Comparison of ENCODE assay signal across 8 cellular contexts in the genomic region with DNA sequence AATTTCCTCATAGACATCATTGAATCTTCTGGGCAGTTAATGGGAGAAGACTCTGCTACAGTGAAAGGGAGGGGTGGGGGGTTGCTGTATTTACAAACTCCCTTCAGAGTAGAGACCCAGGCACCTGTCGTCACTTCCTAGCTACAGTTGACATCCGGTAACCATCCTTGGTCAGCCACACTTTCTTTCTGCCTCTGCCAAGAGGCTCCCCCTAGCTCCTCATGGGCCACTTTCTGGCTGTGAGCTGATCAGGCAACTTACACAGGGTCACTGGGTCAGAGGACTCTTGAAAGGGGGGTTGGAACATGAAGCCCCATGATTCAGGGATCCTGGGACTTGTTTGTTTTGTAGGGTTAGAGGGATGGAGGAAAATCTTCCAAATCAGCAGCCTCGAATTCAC. TPM values are rescaled to one million over a fixed set of nuclear protein-coding genes. Genes with fewer than 3 reads are reported as not detected.
A peak's percentile ranks its signal among the peaks of the same experiment; 100 is the strongest.
DNase-seq lines count a peak whose midpoint lies in the region; ATAC-seq and TF ChIP-seq lines count a peak whose summit lies in the region.

No MANE protein-coding gene starts in this region.

- WGBS in hepatocyte (ENCODE audit: low lambda C conversion rate, missing lambda C conversion rate) = 61% methylated on average over 3 of the region's 3 CpGs

- H3K27me3 ChIP-seq in BLaER1 = no peaks in the 10 kb centered on the region
- no peaks in the 10 kb centered on the region for H3K27me3 ChIP-seq in HL-60 (ENCODE audit: insufficient read depth, poor library complexity, severe bottlenecking)
- no peaks in the 10 kb centered on the region for H3K27me3 ChIP-seq in hepatocyte

- peaks cover 48% of the 10 kb centered on the region for H3K4me1 Mint-ChIP-seq in stimulated activated effector memory CD8-positive, alpha-beta T cell treated with anti-CD3 and anti-CD28 coated beads, Interleukin-12 subunit alpha, Interleukin-12 subunit beta, amount 100 ng/mL, for 72 hours

- peaks cover 20% of the 10 kb centered on the region for H3K36me3 Mint-ChIP-seq in stimulated activated effector memory CD8-positive, alpha-beta T cell treated with anti-CD3 and anti-CD28 coated beads, Interleukin-12 subunit alpha, Interleukin-12 subunit beta, amount 100 ng/mL, for 72 hours

- ATAC-seq in stimulated activated effector memory CD8-positive, alpha-beta T cell treated with anti-CD3 and anti-CD28 coated beads, Interleukin-12 subunit alpha, Interleukin-12 subunit beta, amount 100 ng/mL, for 72 hours = peak; percentile 38
- ATAC-seq in GM18502 (IDR thresholded peaks at IDR 0.05; ENCODE audit: poor library complexity, unreplicated experiment) = no peak

- peaks cover 26% of the 10 kb centered on the region; the same call in 1 of the 2 replicates for H4K20me1 ChIP-seq in BLaER1
- H4K20me1 ChIP-seq in hepatocyte (ENCODE audit: insufficient read depth, poor library complexity, severe bottlenecking) = no peaks in the 10 kb centered on the region

- H3K4me3 ChIP-seq in BLaER1 = peak overlapping the region; percentile 84
- 0 out of 2 replicates have a peak overlapping the region, but pooled peaks have one; percentile 2 for H3K4me3 ChIP-seq in HL-60 (replicated peaks; ENCODE audit: insufficient read depth, low read length)
- H3K4me3 ChIP-seq in hepatocyte = peak overlapping the region; percentile 55

- H3K9me2 ChIP-seq in hepatocyte (replicated peaks; ENCODE audit: insufficient read depth) = no peaks in the 10 kb centered on the region

- H3K4me2 ChIP-seq in BLaER1 (peak overlapping the region; percentile 98), hepatocyte (peak overlapping the region; percentile 85)

- H3K27ac Mint-ChIP-seq in stimulated activated effector memory CD8-positive, alpha-beta T cell treated with anti-CD3 and anti-CD28 coated beads, Interleukin-12 subunit alpha, Interleukin-12 subunit beta, amount 100 ng/mL, for 72 hours = peak overlapping the region; percentile 92

- H2AFZ ChIP-seq in hepatocyte = no peak overlapping the region

- H3K4me1 ChIP-seq in BLaER1 = peaks cover 51% of the 10 kb centered on the region
- H3K4me1 ChIP-seq in hepatocyte (ENCODE audit: insufficient read depth) = peaks cover 13% of the 10 kb centered on the region

- intact Hi-C loops in head of caudate nucleus (cut with DNase I) = no loop called here

- peak overlapping the region; percentile 98 for H3K4me3 Mint-ChIP-seq in stimulated activated effector memory CD8-positive, alpha-beta T cell treated with anti-CD3 and anti-CD28 coated beads, Interleukin-12 subunit alpha, Interleukin-12 subunit beta, amount 100 ng/mL, for 72 hours

- TF ChIP-seq CTCF in HL-60 (IDR thresholded peaks at IDR 0.05; ENCODE audit: insufficient read depth, low read length) = no peak
- TF ChIP-seq CTCF in hepatocyte (IDR thresholded peaks at IDR 0.05; ENCODE audit: poor library complexity) = no peak

- DNase-seq in HL-60 (ENCODE audit: low read depth in 1 of 2, low spot score in 1 of 2) = peak in 1 of 2 experiments; percentile 26
- peak; percentile 27 for DNase-seq in activated CD8-positive, alpha-beta memory T cell treated with anti-CD3 and anti-CD28 coated beads, Interleukin-2, amount 50 U/mL, for 4 hours
- no peak for DNase-seq in hepatocyte (ENCODE audit: low spot score)
- peak in 1 of 2 donors; percentile 67 for DNase-seq in stimulated activated effector memory CD8-positive, alpha-beta T cell treated with anti-CD3 and anti-CD28 coated beads, Interleukin-12 subunit alpha, Interleukin-12 subunit beta, amount 100 ng/mL, for 72 hours (ENCODE audit: low spot score in 2 of 2)
- DNase-seq in head of caudate nucleus = no peak
- no peak for DNase-seq in kidney tubule cell (ENCODE audit: low spot score)

- H3K9me3 ChIP-seq in BLaER1 = no peaks in the 10 kb centered on the region
- H3K9me3 ChIP-seq in hepatocyte (ENCODE audit: low read depth) = no peaks in the 10 kb centered on the region

- H3K9ac ChIP-seq in BLaER1 = peak overlapping the region; percentile 74

- no peaks in the 10 kb centered on the region for H3K9me3 Mint-ChIP-seq in stimulated activated effector memory CD8-positive, alpha-beta T cell treated with anti-CD3 and anti-CD28 coated beads, Interleukin-12 subunit alpha, Interleukin-12 subunit beta, amount 100 ng/mL, for 72 hours

- H3K36me3 ChIP-seq in BLaER1 = peaks cover 26% of the 10 kb centered on the region
- H3K36me3 ChIP-seq in hepatocyte (replicated peaks; ENCODE audit: insufficient read depth, low read depth) = no peaks in the 10 kb centered on the region

- H3K27ac ChIP-seq in BLaER1 (peak overlapping the region; percentile 72), HL-60 (replicated peaks) (peak overlapping the region; percentile 31), hepatocyte (peak overlapping the region; percentile 85)

- H3K79me2 ChIP-seq in hepatocyte = peaks cover 36% of the 10 kb centered on the region

RNA-seq across cellular contexts. Expression of gene TECPR1, which starts 1.2 kb away (rescaled TPM):
- total RNA-seq in hepatocyte = 6.0 and 10.7 TPM in 2 replicates
- 9.8 and 11.3 TPM in 2 replicates for polyA plus RNA-seq in hepatocyte

RNA-seq across cellular contexts. Expression of gene BRI3, which starts 30.7 kb away (rescaled TPM):
- total RNA-seq in hepatocyte = 71.5 and 84.0 TPM in 2 replicates
- polyA plus RNA-seq in hepatocyte = 101 and 104 TPM in 2 replicates

RNA-seq across cellular contexts. Expression of gene BHLHA15, which starts 39.5 kb away (rescaled TPM):
- 0.92 and 2.3 TPM in 2 replicates for total RNA-seq in hepatocyte
- 0.39 TPM in 1 of 2 replicates, not detected in the other for polyA plus RNA-seq in hepatocyte

Comparison
In these comparisons a context has a peak if more than half of its experiments do, and no peak if none do; other contexts are left out.
1. H3K27ac ChIP-seq: peak in every context shown above with its lines; median percentile 85 in hepatocyte; 72 in BLaER1; 31 in HL-60.
2. H3K4me3 ChIP-seq: peak in every context shown above with its lines; median percentile 84 in BLaER1; 55 in hepatocyte; 2 in HL-60.